In genomic region chr13:38879278-38879677, GRCh38 we compare ENCODE assay signal across 30 cellular contexts.
A peak's percentile ranks its signal among the peaks of the same experiment; 100 is the strongest.
DNase-seq lines count a peak whose midpoint lies in the region; TF ChIP-seq lines count a peak whose summit lies in the region.
"Had no signal": no experiment of that assay in that cellular context is flagged by ENCODE, and none has a peak within 500 bp of the region (broad histone marks: within the 10 kb centered on the region; RNA-seq: fewer than 3 reads in every experiment).

No MANE protein-coding gene starts in this region.

- H3K27me3 Mint-ChIP-seq in nephron (ENCODE audit: low read depth), result no peaks in the 10 kb centered on the region

- H3K27me3 ChIP-seq in colonic mucosa, result no peaks in the 10 kb centered on the region
- H3K27me3 ChIP-seq: gastroesophageal sphincter had no signal

- peak; percentile 36 for DNase-seq in Caki2 (ENCODE audit: low read depth)
- DNase-seq in brain pericyte (ENCODE audit: low read depth, low spot score), result peak; percentile 30
- peak; percentile 39 for DNase-seq in kidney glomerular epithelial cell (lab: John Stamatoyannopoulos, UW)
- no peak for DNase-seq in nucleus accumbens (lab: John Stamatoyannopoulos, UW)
- no peak for DNase-seq in posterior vena cava (ENCODE audit: low spot score)
- DNase-seq in colonic mucosa, result no peak
- DNase-seq in NK-92 (lab: John Stamatoyannopoulos, UW; ENCODE audit: unreplicated experiment), result no peak
- DNase-seq: anterior cingulate cortex; caudate nucleus; H7; KBM-7; left ventricle myocardium inferior; mesendoderm; NCI-H1105 treated with DMSO at 0.1 percent for 48 hours; NCI-H1930; NCI-H2171 treated with DMSO at 0.1 percent for 48 hours; NCI-H510A treated with DMSO at 0.1 percent for 48 hours; occipital lobe; SK-N-SH; stimulated activated CD4-positive, alpha-beta T cell treated with anti-CD3 and anti-CD28 coated beads, Interleukin-1b, Interleukin-23, amount 100 ng/mL, for 48 hours; stimulated activated naive CD4-positive, alpha-beta T cell treated with Interleukin-2 at 50 U/mL for 16 hours; T-helper 2 cell had no signal

- no peak for TF ChIP-seq CTCF in nephron (IDR thresholded peaks at IDR 0.05; ENCODE audit: unreplicated experiment in 3 of 3)
- no peak for TF ChIP-seq CTCF in colonic mucosa (IDR thresholded peaks at IDR 0.05)

- H3K27ac ChIP-seq in colonic mucosa, result no peak overlapping the region
- H3K27ac ChIP-seq: 22Rv1, C4-2B, gastroesophageal sphincter, left ventricle myocardium inferior had no signal

- H3K27ac Mint-ChIP-seq in nephron, result peak overlapping the region; percentile 66 to 99 (median 92)
- H3K27ac Mint-ChIP-seq: activated naive CD8-positive, alpha-beta T cell; dendritic cell treated with granulocyte-macrophage colony-stimulating factor and Interleukin-4, amounts not matched to agents 40 ng/mL and 50 ng/mL, for 4 days had no signal

- no peaks in the 10 kb centered on the region for H3K9me3 ChIP-seq in colonic mucosa
- H3K9me3 ChIP-seq: Caco-2, gastroesophageal sphincter, left ventricle myocardium inferior, SK-N-SH had no signal

- peaks cover 20% of the 10 kb centered on the region for H3K4me1 Mint-ChIP-seq in nephron

- no peaks in the 10 kb centered on the region for H3K36me3 ChIP-seq in colonic mucosa
- H3K36me3 ChIP-seq: gastroesophageal sphincter, left ventricle myocardium inferior had no signal

- H3K4me3 ChIP-seq in colonic mucosa, result no peak overlapping the region
- H3K4me3 ChIP-seq: gastroesophageal sphincter, left ventricle myocardium inferior, smooth muscle cell had no signal

- H3K9ac ChIP-seq in colonic mucosa (ENCODE audit: low read depth in 2 of 2, low read length in 2 of 2), result no peak overlapping the region
- H3K9ac ChIP-seq: SK-N-SH had no signal

- in situ Hi-C loops in Caki2 (cut with HindIII; ENCODE audit: low pct_unique_long_range_greater_than_20kb, low sequenced_read_pairs), result no loop called here

- no peaks in the 10 kb centered on the region for H3K4me1 ChIP-seq in colonic mucosa
- H3K4me1 ChIP-seq: gastroesophageal sphincter, left ventricle myocardium inferior had no signal

- H3K4me3 Mint-ChIP-seq in nephron, result no peak overlapping the region
- H3K4me3 Mint-ChIP-seq: activated naive CD8-positive, alpha-beta T cell; dendritic cell treated with granulocyte-macrophage colony-stimulating factor and Interleukin-4, amounts not matched to agents 40 ng/mL and 50 ng/mL, for 4 days had no signal

- intact Hi-C loops in posterior vena cava (cut with DNase I), result no loop called here
- intact Hi-C loops in colonic mucosa (cut with DNase I), result no loop called here

- peaks cover 32% of the 10 kb centered on the region for H3K36me3 Mint-ChIP-seq in nephron (ENCODE audit: low read depth)
- H3K36me3 Mint-ChIP-seq: activated naive CD8-positive, alpha-beta T cell had no signal

- no peaks in the 10 kb centered on the region for H3K9me3 Mint-ChIP-seq in nephron
- H3K9me3 Mint-ChIP-seq: dendritic cell treated with granulocyte-macrophage colony-stimulating factor and Interleukin-4, amounts not matched to agents 40 ng/mL and 50 ng/mL, for 4 days had no signal

Comparison
In these comparisons a context has a peak if more than half of its experiments do, and no peak if none do; other contexts are left out.
1. DNase-seq: peak in Caki2 (single experiment), brain pericyte (single experiment) and kidney glomerular epithelial cell (single experiment); none in nucleus accumbens (0 of 56), posterior vena cava (single experiment), colonic mucosa (single experiment) and NK-92 (single experiment).